ENCODE assay signal across 20 cellular contexts in the genomic region with DNA sequence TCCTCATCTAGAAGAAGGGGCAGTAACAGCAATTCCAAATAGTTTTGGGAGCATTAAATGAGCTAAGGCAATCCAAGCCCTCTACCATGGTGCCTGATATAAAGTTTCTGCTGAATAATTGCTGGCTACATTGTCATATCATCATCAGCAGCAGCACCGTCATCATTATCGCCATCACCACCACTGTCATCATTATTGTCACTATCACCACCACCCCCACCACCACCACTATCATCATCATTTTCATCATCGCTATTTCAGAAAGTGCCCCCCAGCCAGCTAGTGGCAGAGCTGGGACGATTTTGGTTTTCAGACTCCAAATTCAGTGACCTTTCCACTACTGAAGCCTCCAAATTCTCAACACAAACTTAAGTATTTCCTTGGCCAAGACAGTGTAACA. TPM values are rescaled to one million over a fixed set of nuclear protein-coding genes. Genes with fewer than 3 reads are reported as not detected.
A peak's percentile ranks its signal among the peaks of the same experiment; 100 is the strongest.
DNase-seq lines count a peak whose midpoint lies in the region; ATAC-seq and TF ChIP-seq lines count a peak whose summit lies in the region.
"Had no signal": no experiment of that assay in that cellular context is flagged by ENCODE, and none has a peak within 500 bp of the region (broad histone marks: within the 10 kb centered on the region; RNA-seq: fewer than 3 reads in every experiment).

No MANE protein-coding gene starts in this region.

- ATAC-seq in GM21381 (IDR thresholded peaks at IDR 0.05; ENCODE audit: unreplicated experiment): no peak
- no peak for ATAC-seq in HG02642 (IDR thresholded peaks at IDR 0.05; ENCODE audit: poor library complexity, unreplicated experiment)
- ATAC-seq: CD8-positive, alpha-beta T cell; GM23338; HCT116 had no signal

- H3K27ac Mint-ChIP-seq in osteocyte (ENCODE audit: unreplicated experiment): no peak overlapping the region
- H3K27ac Mint-ChIP-seq: B cell; CD4-positive, CD25-positive, alpha-beta regulatory T cell; CD8-positive, alpha-beta T cell; GM23338; H9 had no signal

- no peaks in the 10 kb centered on the region for H3K4me1 Mint-ChIP-seq in osteocyte (ENCODE audit: unreplicated experiment)
- H3K4me1 Mint-ChIP-seq: B cell had no signal

- H3K4me3 Mint-ChIP-seq in osteocyte (ENCODE audit: unreplicated experiment): no peak overlapping the region
- H3K4me3 Mint-ChIP-seq: B cell; CD4-positive, CD25-positive, alpha-beta regulatory T cell; CD8-positive, alpha-beta T cell; GM23338; H9 had no signal

- no peak overlapping the region for H3K4me3 ChIP-seq in coronary artery
- H3K4me3 ChIP-seq: BLaER1, GM23338 had no signal

- H3K9me3 Mint-ChIP-seq in osteocyte (ENCODE audit: unreplicated experiment): no peaks in the 10 kb centered on the region
- H3K9me3 Mint-ChIP-seq: CD8-positive, alpha-beta T cell; GM23338 had no signal

- H3K36me3 Mint-ChIP-seq in osteocyte (ENCODE audit: unreplicated experiment): no peaks in the 10 kb centered on the region
- H3K36me3 Mint-ChIP-seq: CD4-positive, CD25-positive, alpha-beta regulatory T cell; CD8-positive, alpha-beta T cell had no signal

- DNase-seq in OCI-M1 (lab: John Stamatoyannopoulos, UW): peak; percentile 19
- DNase-seq in coronary artery (ENCODE audit: low spot score): peak; percentile 41
- peak; percentile 8 for DNase-seq in osteocyte (ENCODE audit: extremely low spot score, unreplicated experiment)
- DNase-seq in amniotic stem cell (lab: John Stamatoyannopoulos, UW): no peak
- DNase-seq: Caco-2; CD4-positive, CD25-positive, alpha-beta regulatory T cell; CD8-positive, alpha-beta T cell; DMS153; DND-41; H9 had no signal

- peaks cover 32% of the 10 kb centered on the region for H3K27me3 Mint-ChIP-seq in osteocyte (ENCODE audit: unreplicated experiment)
- H3K27me3 Mint-ChIP-seq: CD4-positive, CD25-positive, alpha-beta regulatory T cell had no signal

- TF ChIP-seq CTCF in coronary artery (IDR thresholded peaks at IDR 0.05) (no peak), osteocyte (IDR thresholded peaks at IDR 0.05) (no peak)

- H3K27ac ChIP-seq in coronary artery: no peak overlapping the region
- H3K27ac ChIP-seq: BLaER1, C4-2B had no signal

RNA-seq across cellular contexts. Expression of a gene that starts 15.0 kb away (rescaled TPM):
- not detected in 2 replicates for total RNA-seq in osteocyte
- total RNA-seq: A172; A673; B cell; Caco-2; CD4-positive, CD25-positive, alpha-beta regulatory T cell; CD8-positive, alpha-beta T cell; GM23338; H4; H9 had no signal

RNA-seq across cellular contexts. Expression of a gene that starts 16.6 kb away (rescaled TPM):
- 31.8 and 35.0 TPM in 2 replicates for total RNA-seq in osteocyte
